ENCODE assay signal across 23 cellular contexts in genomic region chr7:134709197-134709596, GRCh38.
"Had no signal": no experiment of that assay in that cellular context is flagged by ENCODE, and none has a peak within 500 bp of the region (broad histone marks: within the 10 kb centered on the region; RNA-seq: fewer than 3 reads in every experiment).

No MANE protein-coding gene starts in this region.

- DNase-seq: activated CD4-positive, alpha-beta memory T cell treated with anti-CD3 and anti-CD28 coated beads for 36 hours; activated CD4-positive, alpha-beta T cell treated with anti-CD3 and anti-CD28 coated beads for 48 hours; activated CD4-positive, CD25-positive, alpha-beta regulatory T cell; activated effector memory CD4-positive, alpha-beta T cell treated with Interleukin-2 at 50 U/mL for 16 hours; activated naive CD4-positive, alpha-beta T cell treated with anti-CD3 and anti-CD28 coated beads for 36 hours; activated T-cell treated with anti-CD3 and anti-CD28 coated beads, Interleukin-2, amount 50 U/mL, for 72 hours; brain microvascular endothelial cell; caudate nucleus; effector memory CD8-positive, alpha-beta T cell; esophagus squamous epithelium; heart right ventricle; islet precursor cell; left cardiac atrium; ovary; stimulated activated CD4-positive, alpha-beta T cell treated with anti-CD3 and anti-CD28 coated beads, Interleukin-12 subunit alpha, Interleukin-12 subunit beta, amount 100 ng/mL, for 4 hours; stimulated activated CD4-positive, alpha-beta T cell treated with anti-CD3 and anti-CD28 coated beads, Interleukin-1b, Interleukin-23, amount 100 ng/mL, for 48 hours; T-helper 1 cell; T-helper 9 cell had no signal

- H3K9me3 ChIP-seq: esophagus squamous epithelium, heart right ventricle, ovary, prostate gland, vagina had no signal

- H3K27me3 ChIP-seq: brain microvascular endothelial cell, esophagus squamous epithelium, heart right ventricle, ovary, vagina had no signal

- H3K4me3 Mint-ChIP-seq: activated CD4-positive, alpha-beta memory T cell treated with anti-CD3 and anti-CD28 coated beads for 36 hours; activated naive CD4-positive, alpha-beta T cell treated with anti-CD3 and anti-CD28 coated beads for 36 hours; activated T-cell treated with anti-CD3 and anti-CD28 coated beads, Interleukin-2, amount 50 U/mL, for 72 hours; effector memory CD8-positive, alpha-beta T cell; natural killer cell treated with Interleukin-12 subunit alpha and Interleukin-12 subunit beta and Interleukin-15 and Interleukin-18, amount 100 ng/mL, for 72 hours; stimulated activated naive CD8-positive, alpha-beta T cell treated with anti-CD3 and anti-CD28 coated beads, Interleukin-15, Interleukin-2, amounts not matched to agents 100 ng/mL and 50 ng/mL, for 24 hours; type B pancreatic cell had no signal

- H3K36me3 ChIP-seq: brain microvascular endothelial cell, esophagus squamous epithelium, heart right ventricle, ovary, prostate gland, vagina had no signal

- H3K27ac Mint-ChIP-seq: activated CD4-positive, alpha-beta memory T cell treated with anti-CD3 and anti-CD28 coated beads for 36 hours; activated naive CD4-positive, alpha-beta T cell treated with anti-CD3 and anti-CD28 coated beads for 36 hours; activated T-cell treated with anti-CD3 and anti-CD28 coated beads, Interleukin-2, amount 50 U/mL, for 72 hours; natural killer cell treated with Interleukin-12 subunit alpha and Interleukin-12 subunit beta and Interleukin-15 and Interleukin-18, amount 100 ng/mL, for 72 hours; stimulated activated naive CD8-positive, alpha-beta T cell treated with anti-CD3 and anti-CD28 coated beads, Interleukin-15, Interleukin-2, amounts not matched to agents 100 ng/mL and 50 ng/mL, for 24 hours had no signal

- H3K36me3 Mint-ChIP-seq: activated CD4-positive, alpha-beta memory T cell treated with anti-CD3 and anti-CD28 coated beads for 36 hours; natural killer cell treated with Interleukin-12 subunit alpha and Interleukin-12 subunit beta and Interleukin-15 and Interleukin-18, amount 100 ng/mL, for 72 hours; type B pancreatic cell had no signal

- H3K27me3 Mint-ChIP-seq: activated CD4-positive, alpha-beta memory T cell treated with anti-CD3 and anti-CD28 coated beads for 36 hours; stimulated activated naive CD8-positive, alpha-beta T cell treated with anti-CD3 and anti-CD28 coated beads, Interleukin-15, Interleukin-2, amounts not matched to agents 100 ng/mL and 50 ng/mL, for 24 hours; type B pancreatic cell had no signal

- H3K27ac ChIP-seq: brain microvascular endothelial cell, heart right ventricle, ovary, vagina had no signal

- H3K4me3 ChIP-seq: esophagus squamous epithelium, heart right ventricle, ovary, prostate gland, vagina had no signal

- H3K4me1 ChIP-seq: prostate gland had no signal

- ATAC-seq: activated T-cell treated with anti-CD3 and anti-CD28 coated beads, Interleukin-2, amount 50 U/mL, for 72 hours; effector memory CD8-positive, alpha-beta T cell; heart right ventricle; left cardiac atrium; natural killer cell treated with Interleukin-12 subunit alpha and Interleukin-12 subunit beta and Interleukin-15 and Interleukin-18, amount 100 ng/mL, for 72 hours had no signal
